Comparison of ENCODE assay signal across 8 cellular contexts in genomic region chr15:89776274-89777072, GRCh38. TPM values are rescaled to one million over a fixed set of nuclear protein-coding genes. Genes with fewer than 3 reads are reported as not detected.
DNase-seq lines count a peak whose midpoint lies in the region; ATAC-seq and TF ChIP-seq lines count a peak whose summit lies in the region.

Gene MESP2 (plus strand): TSS chr15:89776332. CDS start chr15:89776358, 26 bp downstream.

- CTCF ChIA-PET in GM10248 (lab: Yijun Ruan, JAX) (interaction anchor here (1.0 to 9.2 kb wide), 2 partner anchors 15 to 98 kb away, joined by 3 to 87 read pairs; no protein-coding TSS in a partner anchor), PC-3 (lab: Charles Lee) (no interaction called here)

- H3K9me3 Mint-ChIP-seq in neural crest cell: no peaks in the 10 kb centered on the region

- no peak within 1 kb of the TSS for H3K4me3 Mint-ChIP-seq in neural crest cell

- H3K79me2 ChIP-seq in PC-3 (ENCODE audit: low read length): no peaks in the 10 kb centered on the region

- POLR2A ChIA-PET in GM10248 (lab: Yijun Ruan, JAX) (no interaction called here), PC-3 (lab: Charles Lee; ENCODE audit: unreplicated experiment) (no interaction called here)

- H3K27ac Mint-ChIP-seq in neural crest cell (ENCODE audit: unreplicated experiment): no peak within 1 kb of the TSS

- H3K4me1 Mint-ChIP-seq in neural crest cell: no peaks in the 10 kb centered on the region

- DNase-seq in GM10248 (ENCODE audit: extremely low spot score) (peak; percentile 90), PC-3 (peak; percentile 51), foreskin melanocyte (peak; percentile 62), neural crest cell (ENCODE audit: low read depth, low spot score) (peak; percentile 78), stromal cell of bone marrow (ENCODE audit: low read depth) (peak; percentile 56)
- DNase-seq in activated effector memory CD4-positive, alpha-beta T cell treated with anti-CD3 and anti-CD28 coated beads, Interleukin-2, amount 50 U/mL, for 16 hours: peak; percentile 81

- H3K4me2 ChIP-seq in PC-3 (ENCODE audit: low read length): peak within 1 kb of the TSS; percentile 51; the same call in 1 of the 2 replicates

- H3K9ac ChIP-seq in PC-3 (ENCODE audit: low read length): peak within 1 kb of the TSS; percentile 38

- peak within 1 kb of the TSS; percentile 83 for H3K27ac ChIP-seq in PC-3 (ENCODE audit: low read length)

- peak within 1 kb of the TSS; percentile 69 for H2AFZ ChIP-seq in PC-3 (ENCODE audit: low read length)

- H3K4me1 ChIP-seq in PC-3 (ENCODE audit: insufficient read depth, low read length): peaks cover 43% of the 10 kb centered on the region

- H3K9me3 ChIP-seq in PC-3 (ENCODE audit: low read length): no peaks in the 10 kb centered on the region

- intact Hi-C loops in PC-3 (cut with micrococcal nuclease): no loop called here

- no TSS peak for BruUV-seq in PC-3 (replicated peaks; lab: Mats Ljungman, UMichigan)

- ATAC-seq in HG03175 (IDR thresholded peaks at IDR 0.05; ENCODE audit: unreplicated experiment) (peak; percentile 55), PC-3 (peak; percentile 49), GM21576 (IDR thresholded peaks at IDR 0.05; ENCODE audit: unreplicated experiment) (no peak)

- H3K27me3 ChIP-seq in PC-3 (ENCODE audit: low read length): no peaks in the 10 kb centered on the region

- H3K4me3 ChIP-seq in PC-3 (ENCODE audit: low read length): no peak within 1 kb of the TSS

- no peaks in the 10 kb centered on the region for H3K36me3 ChIP-seq in PC-3 (ENCODE audit: low read depth, low read length)

- H3K27me3 Mint-ChIP-seq in neural crest cell (ENCODE audit: low read depth): peaks cover 17% of the 10 kb centered on the region

- H3F3A ChIP-seq in PC-3 (ENCODE audit: low read length, unreplicated experiment): no peaks in the 10 kb centered on the region

- H4K20me1 ChIP-seq in PC-3 (ENCODE audit: low read length): no peaks in the 10 kb centered on the region

- no peaks in the 10 kb centered on the region for H3K9me2 ChIP-seq in PC-3 (replicated peaks; ENCODE audit: low read length)

- TF ChIP-seq CTCF in GM10248 (IDR thresholded peaks at IDR 0.05; ENCODE audit: control extremely low read depth, extremely low read depth, low read depth, missing control alignments) (peak; percentile 28), PC-3 (conservative IDR thresholded peaks at IDR 0.05; ENCODE audit: low read depth, low read length) (0 out of 2 replicates have a peak, but pooled peaks have one; percentile 16), neural crest cell (conservative IDR thresholded peaks at IDR 0.05) (peak; percentile 63)

- no peaks in the 10 kb centered on the region for H3K36me3 Mint-ChIP-seq in neural crest cell (ENCODE audit: low read depth)

RNA-seq across cellular contexts. Expression of gene MESP2, which starts in this region (rescaled TPM):
- 1.1 and 1.3 TPM in 2 replicates for total RNA-seq in PC-3 (2014; rRNA removed)
- 0.36 and 0.42 TPM in 2 replicates for total RNA-seq in neural crest cell

Comparison
In these comparisons a context has a peak if more than half of its experiments do, and no peak if none do; other contexts are left out.
1. Peak in DNase-seq in neural crest cell; RNA of the gene not detected or under 1 TPM.